18 cellular contexts compared by ENCODE assay signal in genomic region chr3:148748323-148748722, GRCh38. TPM values are rescaled to one million over a fixed set of nuclear protein-coding genes. Genes with fewer than 3 reads are reported as not detected.
"Had no signal": no experiment of that assay in that cellular context is flagged by ENCODE, and none has a peak within 500 bp of the region (broad histone marks: within the 10 kb centered on the region; RNA-seq: fewer than 3 reads in every experiment).

No MANE protein-coding gene starts in this region.

- H3K27ac Mint-ChIP-seq: activated CD4-positive, alpha-beta memory T cell treated with anti-CD3 and anti-CD28 coated beads, Interleukin-2, amount 10 ng/mL, durations not matched to agents 7 days and 5 days; activated T-cell treated with anti-CD3 and anti-CD28 coated beads, Interleukin-2, amount 50 U/mL, for 72 hours; memory B cell had no signal

- H3K4me3 ChIP-seq: ascending aorta, dorsolateral prefrontal cortex, esophagus muscularis mucosa, left lung, skin epidermis, thyroid gland, uterus had no signal

- H3K9me3 ChIP-seq: ascending aorta, esophagus muscularis mucosa, left lung, thyroid gland, uterus had no signal

- H3K36me3 Mint-ChIP-seq: memory B cell had no signal

- H3K9me3 Mint-ChIP-seq: activated CD4-positive, alpha-beta memory T cell treated with anti-CD3 and anti-CD28 coated beads, Interleukin-2, amount 10 ng/mL, durations not matched to agents 7 days and 5 days; activated T-cell treated with anti-CD3 and anti-CD28 coated beads, Interleukin-2, amount 50 U/mL, for 72 hours had no signal

- H3K27ac ChIP-seq: ascending aorta, dorsolateral prefrontal cortex, esophagus muscularis mucosa, foreskin keratinocyte, left lung, parathyroid adenoma, skin epidermis, thyroid gland, uterus, VCaP had no signal

- DNase-seq: activated CD4-positive, alpha-beta memory T cell treated with anti-CD3 and anti-CD28 coated beads, Interleukin-2, amount 10 ng/mL, durations not matched to agents 7 days and 5 days; activated gamma-delta T cell treated with Interleukin-2 at 50 U/mL for 16 hours; activated T-cell treated with anti-CD3 and anti-CD28 coated beads, Interleukin-2, amount 50 U/mL, for 72 hours; foreskin keratinocyte; head of caudate nucleus; left lung; thyroid gland; uterus had no signal

- H3K27me3 Mint-ChIP-seq: activated CD4-positive, alpha-beta memory T cell treated with anti-CD3 and anti-CD28 coated beads, Interleukin-2, amount 10 ng/mL, durations not matched to agents 7 days and 5 days; memory B cell had no signal

- H3K36me3 ChIP-seq: ascending aorta, esophagus muscularis mucosa, left lung, thyroid gland, uterus had no signal

- H3K4me1 Mint-ChIP-seq: activated CD4-positive, alpha-beta memory T cell treated with anti-CD3 and anti-CD28 coated beads, Interleukin-2, amount 10 ng/mL, durations not matched to agents 7 days and 5 days; memory B cell had no signal

- H3K4me1 ChIP-seq: ascending aorta, esophagus muscularis mucosa, foreskin keratinocyte, left lung, parathyroid adenoma, thyroid gland, uterus had no signal

- H3K27me3 ChIP-seq: ascending aorta, dorsolateral prefrontal cortex, esophagus muscularis mucosa, foreskin keratinocyte, left lung, thyroid gland, uterus had no signal

- H3K4me3 Mint-ChIP-seq: activated CD4-positive, alpha-beta memory T cell treated with anti-CD3 and anti-CD28 coated beads, Interleukin-2, amount 10 ng/mL, durations not matched to agents 7 days and 5 days; activated T-cell treated with anti-CD3 and anti-CD28 coated beads, Interleukin-2, amount 50 U/mL, for 72 hours; memory B cell had no signal

RNA-seq across cellular contexts. Expression of gene AGTR1, which starts 50.6 kb away (rescaled TPM):
- total RNA-seq: activated CD4-positive, alpha-beta memory T cell treated with anti-CD3 and anti-CD28 coated beads, Interleukin-2, amount 10 ng/mL, durations not matched to agents 7 days and 5 days; activated T-cell treated with anti-CD3 and anti-CD28 coated beads, Interleukin-2, amount 50 U/mL, for 72 hours; bronchial epithelial cell; foreskin keratinocyte; T-helper 2 cell treated with Interferon-gamma antibody and Interleukin-4, amounts not matched to agents 100 ng/mL and 5 ng/mL, for 36 hours had no signal
- polyA plus RNA-seq: foreskin keratinocyte, keratinocyte had no signal
